Comparison of ENCODE assay signal across 23 cellular contexts in the genomic region with DNA sequence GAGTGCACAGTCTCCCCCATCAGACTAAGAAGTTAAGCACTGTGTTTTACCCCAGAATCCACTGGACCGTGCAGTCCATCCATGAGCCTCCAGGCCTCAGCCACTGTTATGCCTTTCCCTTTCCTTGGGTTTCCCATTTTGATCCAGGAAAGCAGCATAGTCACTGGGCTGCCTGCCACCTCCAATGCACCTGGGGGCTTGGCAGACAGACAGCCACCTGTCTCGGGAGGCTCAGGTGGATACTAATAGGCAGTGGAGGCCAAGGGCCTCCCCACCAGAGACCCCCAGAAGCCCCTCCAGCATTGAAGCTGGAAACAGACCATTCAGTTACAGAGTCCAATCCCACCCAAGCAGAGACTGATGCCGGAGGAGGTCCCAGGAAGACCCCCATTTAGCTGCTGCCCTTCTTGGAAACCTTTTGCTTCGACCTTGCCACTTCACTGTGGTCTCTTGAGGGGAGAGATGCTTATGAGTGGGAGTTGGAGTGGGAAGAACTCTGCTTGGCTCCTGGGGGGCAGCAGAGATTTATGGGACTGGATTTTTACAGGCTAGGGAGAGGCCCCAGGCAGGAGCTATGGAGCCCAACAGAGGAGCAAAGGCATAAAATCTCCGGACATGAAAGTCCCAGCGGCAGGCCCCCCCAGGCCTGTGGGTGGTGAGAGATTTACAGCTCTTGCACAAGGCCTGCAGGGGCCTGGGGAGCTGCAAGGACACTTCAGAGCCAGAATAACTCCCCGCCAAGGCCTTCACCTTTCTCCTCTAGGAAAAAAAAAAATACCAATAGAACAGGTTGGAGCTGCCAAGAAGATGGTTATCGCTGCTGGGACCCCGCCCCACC. TPM values are rescaled to one million over a fixed set of nuclear protein-coding genes. Genes with fewer than 3 reads are reported as not detected.
DNase-seq lines count a peak whose midpoint lies in the region; ATAC-seq, FAIRE-seq and TF ChIP-seq lines count a peak whose summit lies in the region.
"Had no signal": no experiment of that assay in that cellular context is flagged by ENCODE, and none has a peak within 500 bp of the region (broad histone marks: within the 10 kb centered on the region; RNA-seq: fewer than 3 reads in every experiment).

No MANE protein-coding gene starts in this region.

- H3K18ac ChIP-seq in H1 (ENCODE audit: extremely low read depth, low read length), result no peak overlapping the region; the same call in 1 of the 2 replicates

- H4K20me1 ChIP-seq in H1 (replicated peaks in 1 of 2; ENCODE audit: control insufficient read depth in 1 of 2, insufficient read depth in 2 of 2, low read length in 2 of 2), result no peaks in the 10 kb centered on the region

- no peak overlapping the region for H2BK20ac ChIP-seq in H1 (ENCODE audit: low read length)

- no peak overlapping the region for H4K91ac ChIP-seq in H1 (replicated peaks; ENCODE audit: insufficient read length, low read length)

- H3K56ac ChIP-seq in H1 (replicated peaks; ENCODE audit: insufficient read length, low read depth, low read length), result no peak overlapping the region

- POLR2A ChIA-PET in H1 (lab: Charles Lee; ENCODE audit: partially characterized antibody), result interaction anchor here (1.0 to 2.8 kb wide), 11 partner anchors 11 to 165 kb away, joined by 3 to 17 read pairs (median 5); partner anchors contain the start of genes LRRC46, MRPL10, NFE2L1 and SCRN2

- H3K4me1 Mint-ChIP-seq in T-helper 1 cell treated with Interleukin-12 subunit alpha and Interleukin-12 subunit beta and Interleukin-4 antibody, amounts not matched to agents 30 μg/mL and 1 μg/mL, for 36 hours (ENCODE audit: low read depth), result peaks cover 15% of the 10 kb centered on the region
- no peaks in the 10 kb centered on the region for H3K4me1 Mint-ChIP-seq in neural crest cell

- no peak for TF ChIP-seq POLR2A in H1 (IDR thresholded peaks at IDR 0.05; ENCODE audit: control extremely low read depth in 1 of 2, low read depth in 2 of 2, low read length in 2 of 2)
- no peak for TF ChIP-seq POLR2A in uterus (IDR thresholded peaks at IDR 0.05)

- 0 out of 2 replicates have a peak overlapping the region, but pooled peaks have one; percentile 39 for H2BK12ac ChIP-seq in H1 (ENCODE audit: low read depth, low read length)

- no peaks in the 10 kb centered on the region for H3K36me3 ChIP-seq in H1 (ENCODE audit: control insufficient read depth in 2 of 4, insufficient read depth in 4 of 4, low read length in 3 of 4)
- H3K36me3 ChIP-seq in uterus, result no peaks in the 10 kb centered on the region
- H3K36me3 ChIP-seq: HAP-1, MG63 had no signal

- no peaks in the 10 kb centered on the region for H3K9me3 Mint-ChIP-seq in T-helper 1 cell treated with Interleukin-12 subunit alpha and Interleukin-12 subunit beta and Interleukin-4 antibody, amounts not matched to agents 30 μg/mL and 1 μg/mL, for 36 hours
- no peaks in the 10 kb centered on the region for H3K9me3 Mint-ChIP-seq in neural crest cell

- no peak for TF ChIP-seq EP300 in H1 (IDR thresholded peaks at IDR 0.05; ENCODE audit: borderline replicate concordance in 1 of 2, low read depth in 2 of 2, low read length in 2 of 2)

- H3K9me3 ChIP-seq in H1 (ENCODE audit: insufficient read depth in 2 of 2, low read depth in 1 of 2, low read length in 1 of 2), result no peaks in the 10 kb centered on the region
- no peaks in the 10 kb centered on the region for H3K9me3 ChIP-seq in uterus
- H3K9me3 ChIP-seq: HAP-1, MG63 had no signal

- CTCF ChIA-PET in H1 (lab: Charles Lee; ENCODE audit: partially characterized antibody), result interaction anchor here (0.6 to 18.8 kb wide), 12 partner anchors 9 to 720 kb away, joined by 3 to 1206 read pairs (median 4); partner anchors contain the start of genes SCRN2 and SP6

- no peak overlapping the region for H2BK5ac ChIP-seq in H1 (ENCODE audit: low read depth, low read length)

- intact Hi-C loops in uterus (cut with DNase I; ENCODE audit: low total_unique reads), result no loop called here

- no peak overlapping the region for H3K4ac ChIP-seq in H1 (replicated peaks; ENCODE audit: insufficient read length, low read depth, low read length)

- H4K5ac ChIP-seq in H1 (ENCODE audit: insufficient read length, low read depth, low read length), result no peak overlapping the region

- no peak for DNase-seq in T-helper 1 cell
- DNase-seq in H1 (ENCODE audit: low read depth in 1 of 2, low spot score in 2 of 2), result no peak
- DNase-seq in neural crest cell (ENCODE audit: low read depth, low spot score), result no peak
- DNase-seq in uterus, result peak; percentile 41 to 43
- DNase-seq in activated CD8-positive, alpha-beta memory T cell treated with anti-CD3 and anti-CD28 coated beads, Interleukin-2, amount 50 U/mL, for 48 hours, result no peak
- no peak for DNase-seq in NCI-H2107 (lab: John Stamatoyannopoulos, UW)
- DNase-seq: activated CD4-positive, alpha-beta T cell treated with anti-CD3 and anti-CD28 coated beads, Interleukin-2, amount 50 U/mL, for 1 hour; activated naive CD4-positive, alpha-beta T cell; C1 segment of cervical spinal cord; hippocampal formation; MG63; NCI-H187 treated with DMSO at 0.1 percent for 48 hours; NCI-H510A treated with DMSO at 0.1 percent for 48 hours; stimulated activated CD4-positive, alpha-beta T cell treated with anti-CD3 and anti-CD28 coated beads, Interleukin-12 subunit alpha, Interleukin-12 subunit beta, amount 100 ng/mL, for 4 hours had no signal

- WGBS in H1 (ENCODE audit: extremely low coverage in 1 of 2, insufficient coverage in 1 of 2, insufficient read length in 1 of 2, insufficient replicate concordance in 2 of 2, low coverage in 1 of 2, low lambda C conversion rate in 2 of 2, missing lambda C conversion rate in 1 of 2), 2 experiments, result 72% methylated on average over 9 of the region's 9 CpGs; no CpG with 5 or more reads in 1 of the 2 experiments

- H3K4me1 ChIP-seq in H1 (replicated peaks in 1 of 4; ENCODE audit: control insufficient read depth in 3 of 4, insufficient read depth in 4 of 4, low read length in 3 of 4) (peaks cover 0 to 14% (median 9%) of the 10 kb centered on the region in 4 experiments; a peak in 6 of 7 replicates), uterus (no peaks in the 10 kb centered on the region)
- H3K4me1 ChIP-seq: HAP-1 had no signal

- H3K4me3 ChIP-seq in H1 (ENCODE audit: extremely low read depth in 1 of 4, insufficient read depth in 2 of 4, low read depth in 3 of 4, low read length in 4 of 4), result no peak overlapping the region
- no peak overlapping the region for H3K4me3 ChIP-seq in uterus
- H3K4me3 ChIP-seq: HAP-1, MG63 had no signal

- no peaks in the 10 kb centered on the region for H3K23me2 ChIP-seq in H1 (ENCODE audit: low read depth, low read length)

- H3K36me3 Mint-ChIP-seq in T-helper 1 cell treated with Interleukin-12 subunit alpha and Interleukin-12 subunit beta and Interleukin-4 antibody, amounts not matched to agents 30 μg/mL and 1 μg/mL, for 36 hours (ENCODE audit: low read depth), result no peaks in the 10 kb centered on the region
- H3K36me3 Mint-ChIP-seq in neural crest cell (ENCODE audit: low read depth), result no peaks in the 10 kb centered on the region

- H3K14ac ChIP-seq in H1 (ENCODE audit: insufficient read length), result no peak overlapping the region

- no peak overlapping the region for H2AK5ac ChIP-seq in H1 (ENCODE audit: low read depth, low read length)

- H3K23ac ChIP-seq in H1 (ENCODE audit: insufficient read length), result no peak overlapping the region

- no peak overlapping the region for H3K4me3 Mint-ChIP-seq in T-helper 1 cell treated with Interleukin-12 subunit alpha and Interleukin-12 subunit beta and Interleukin-4 antibody, amounts not matched to agents 30 μg/mL and 1 μg/mL, for 36 hours
- H3K4me3 Mint-ChIP-seq in neural crest cell, result no peak overlapping the region

- H2BK120ac ChIP-seq in H1 (replicated peaks; ENCODE audit: low read depth, low read length), result peak overlapping the region; percentile 33

- H3K9ac ChIP-seq in H1 (replicated peaks in 1 of 4; ENCODE audit: extremely low read depth in 1 of 4, low read depth in 3 of 4, low read length in 3 of 4), result no peak overlapping the region

- H3K4me2 ChIP-seq in H1 (ENCODE audit: insufficient read depth in 1 of 2, low read depth in 2 of 2, low read length in 2 of 2), result no peak overlapping the region

- H3K27me3 ChIP-seq in H1 (replicated peaks in 1 of 4; ENCODE audit: control insufficient read depth in 3 of 4, extremely low read depth in 1 of 4, insufficient read depth in 3 of 4, low read length in 3 of 4), result no peaks in the 10 kb centered on the region
- no peaks in the 10 kb centered on the region for H3K27me3 ChIP-seq in uterus
- H3K27me3 ChIP-seq: MG63 had no signal

- peak overlapping the region; percentile 16 for H3K27ac Mint-ChIP-seq in T-helper 1 cell treated with Interleukin-12 subunit alpha and Interleukin-12 subunit beta and Interleukin-4 antibody, amounts not matched to agents 30 μg/mL and 1 μg/mL, for 36 hours
- peak overlapping the region; percentile 23 for H3K27ac Mint-ChIP-seq in neural crest cell (ENCODE audit: unreplicated experiment)

- no peak overlapping the region for H2BK15ac ChIP-seq in H1 (ENCODE audit: low read length)

- no peak for ATAC-seq in HG03039 (IDR thresholded peaks at IDR 0.05; ENCODE audit: unreplicated experiment)
- ATAC-seq: SK-N-SH treated with all-trans-retinoic acid at 6 μM for 48 hours had no signal

- no peak overlapping the region for H4K8ac ChIP-seq in H1 (ENCODE audit: extremely low read depth, insufficient read depth, low read length)

- H3K27ac ChIP-seq in H1 (ENCODE audit: low read depth, low read length) (no peak overlapping the region), uterus (peak overlapping the region in 1 of 2 donors; percentile 23)

- H3K27me3 Mint-ChIP-seq in T-helper 1 cell treated with Interleukin-12 subunit alpha and Interleukin-12 subunit beta and Interleukin-4 antibody, amounts not matched to agents 30 μg/mL and 1 μg/mL, for 36 hours (ENCODE audit: low read depth), result peaks cover 14% of the 10 kb centered on the region
- H3K27me3 Mint-ChIP-seq in neural crest cell (ENCODE audit: low read depth), result peaks cover 44% of the 10 kb centered on the region

- no peak for TF ChIP-seq RAD21 in H1 (IDR thresholded peaks at IDR 0.05 in 1 of 2, conservative IDR thresholded peaks at IDR 0.05 in 1 of 2; ENCODE audit: low read depth in 2 of 2, low read length in 2 of 2)

- TF ChIP-seq CTCF in H1 (IDR thresholded peaks at IDR 0.05; ENCODE audit: control extremely low read depth in 1 of 3, insufficient read depth in 1 of 3, low read depth in 1 of 3, low read length in 3 of 3), result no peak
- TF ChIP-seq CTCF in neural crest cell (conservative IDR thresholded peaks at IDR 0.05), result no peak
- TF ChIP-seq CTCF in uterus (IDR thresholded peaks at IDR 0.05), result no peak

- H3K79me2 ChIP-seq in H1 (ENCODE audit: control insufficient read depth in 1 of 2, insufficient read depth in 2 of 2, low read length in 2 of 2), result no peaks in the 10 kb centered on the region

- H2AFZ ChIP-seq in H1 (ENCODE audit: low read length), result no peak overlapping the region

- H3K79me1 ChIP-seq in H1 (ENCODE audit: low read depth, low read length), result no peaks in the 10 kb centered on the region

- FAIRE-seq in H1 (lab: Jason Lieb, UNC), result no peak
- FAIRE-seq: A204.1, astrocyte, endometrium had no signal

RNA-seq across cellular contexts. Expression of gene SP2, which starts 12.2 kb away (rescaled TPM):
- total RNA-seq in H1 (2021; fragmentation: NEBNext Ultra II Directional; extraction: Animal tissue kit (Norgen Biotek cat#: 25700)), result 11.0 and 13.8 TPM in 2 replicates
- 5.6 and 9.5 TPM in 2 replicates for polyA plus RNA-seq in H1 (2011; rRNA removed)
- 3.8 TPM for polyA plus RNA-seq in H1 (2011; cell fraction: cytosol; rRNA removed)
- polyA plus RNA-seq in H1 (2011; cell fraction: nucleus; rRNA removed), result 9.7 TPM
- 12.1 to 18.6 TPM (median 18.1 TPM) in 4 replicates for polyA plus RNA-seq in H1 (2012, experiment 1 of 2)
- polyA plus RNA-seq in H1 (2012, experiment 2 of 2), result 14.7 TPM
- 18.4 TPM for polyA plus RNA-seq in H1 (2013, experiment 1 of 2)
- 15.6 TPM for polyA plus RNA-seq in H1 (2013, experiment 2 of 2)
- 2.4 and 5.9 TPM in 2 replicates for polyA minus RNA-seq in H1 (2011; rRNA and poly(A)+ RNA removed)
- polyA minus RNA-seq in H1 (2011; cell fraction: cytosol; rRNA and poly(A)+ RNA removed), result 3.9 TPM
- polyA minus RNA-seq in H1 (2011; cell fraction: nucleus; rRNA and poly(A)+ RNA removed), result 5.2 TPM
- total RNA-seq in neural crest cell (22.4 and 23.2 TPM in 2 replicates), uterus (10 to 100 TPM in 1 of 4 donors, 1 to 10 TPM in 2, under 1 TPM in 1; 0.88 to 18.7 (median 1.3) TPM)

RNA-seq across cellular contexts. Expression of gene SP6, which starts 32.8 kb away (rescaled TPM):
- 1.5 and 1.6 TPM in 2 replicates for total RNA-seq in H1 (2021; fragmentation: NEBNext Ultra II Directional; extraction: Animal tissue kit (Norgen Biotek cat#: 25700))
- 1.2 and 1.5 TPM in 2 replicates for polyA plus RNA-seq in H1 (2011; rRNA removed)
- polyA plus RNA-seq in H1 (2011; cell fraction: cytosol; rRNA removed), result 1.3 TPM
- 1.8 TPM for polyA plus RNA-seq in H1 (2011; cell fraction: nucleus; rRNA removed)
- polyA plus RNA-seq in H1 (2012, experiment 1 of 2), result 1.0 to 2.1 TPM (median 1.8 TPM) in 4 replicates
- polyA plus RNA-seq in H1 (2012, experiment 2 of 2), result 1.7 TPM
- 0.73 TPM for polyA plus RNA-seq in H1 (2013, experiment 1 of 2)
- 0.63 TPM for polyA plus RNA-seq in H1 (2013, experiment 2 of 2)
- 0.78 and 0.82 TPM in 2 replicates for polyA minus RNA-seq in H1 (2011; rRNA and poly(A)+ RNA removed)
- polyA minus RNA-seq in H1 (2011; cell fraction: cytosol; rRNA and poly(A)+ RNA removed), result 1.8 TPM
- 2.8 TPM for polyA minus RNA-seq in H1 (2011; cell fraction: nucleus; rRNA and poly(A)+ RNA removed)
- 0.16 and 0.25 TPM in 2 replicates for total RNA-seq in neural crest cell
- total RNA-seq in uterus, result 1 to 10 TPM in 2 of 4 donors, not detected in 2; 1.4 to 1.5 TPM

RNA-seq across cellular contexts. Expression of gene SCRN2, which starts 42.7 kb away (rescaled TPM):
- total RNA-seq in H1 (2021; fragmentation: NEBNext Ultra II Directional; extraction: Animal tissue kit (Norgen Biotek cat#: 25700)), result 24.4 and 27.4 TPM in 2 replicates
- polyA plus RNA-seq in H1 (2011; rRNA removed), result 42.3 and 61.1 TPM in 2 replicates
- polyA plus RNA-seq in H1 (2011; cell fraction: cytosol; rRNA removed), result 63.9 TPM
- polyA plus RNA-seq in H1 (2011; cell fraction: nucleus; rRNA removed), result 211 TPM
- polyA plus RNA-seq in H1 (2012, experiment 1 of 2), result 28.4 to 49.3 TPM (median 44.9 TPM) in 4 replicates
- polyA plus RNA-seq in H1 (2012, experiment 2 of 2), result 30.7 TPM
- polyA plus RNA-seq in H1 (2013, experiment 1 of 2), result 26.1 TPM
- polyA plus RNA-seq in H1 (2013, experiment 2 of 2), result 23.3 TPM
- 16.9 and 22.1 TPM in 2 replicates for polyA minus RNA-seq in H1 (2011; rRNA and poly(A)+ RNA removed)
- polyA minus RNA-seq in H1 (2011; cell fraction: cytosol; rRNA and poly(A)+ RNA removed), result 18.7 TPM
- polyA minus RNA-seq in H1 (2011; cell fraction: nucleus; rRNA and poly(A)+ RNA removed), result 50.1 TPM
- total RNA-seq in neural crest cell (32.7 and 37.8 TPM in 2 replicates), uterus (10 to 100 TPM; 12.4 to 80.7 (median 39.8) TPM)

RNA-seq across cellular contexts. Expression of gene LRRC46, which starts 52.3 kb away (rescaled TPM):
- total RNA-seq in H1 (2021; fragmentation: NEBNext Ultra II Directional; extraction: Animal tissue kit (Norgen Biotek cat#: 25700)), result 0.36 TPM in 1 of 2 replicates, not detected in the other
- 0.16 and 0.18 TPM in 2 replicates for polyA plus RNA-seq in H1 (2011; rRNA removed)
- 0.25 TPM for polyA plus RNA-seq in H1 (2011; cell fraction: cytosol; rRNA removed)
- polyA plus RNA-seq in H1 (2011; cell fraction: nucleus; rRNA removed), result 0.07 TPM
- 0.36 to 0.72 TPM (median 0.59 TPM) in 4 replicates for polyA plus RNA-seq in H1 (2012, experiment 1 of 2)
- polyA plus RNA-seq in H1 (2012, experiment 2 of 2), result 0.41 TPM
- polyA plus RNA-seq in H1 (2013, experiment 1 of 2), result 0.30 TPM
- 0.26 TPM for polyA plus RNA-seq in H1 (2013, experiment 2 of 2)
- polyA minus RNA-seq in H1 (2011; rRNA and poly(A)+ RNA removed), result 0.17 and 0.25 TPM in 2 replicates
- polyA minus RNA-seq in H1 (2011; cell fraction: cytosol; rRNA and poly(A)+ RNA removed), result not detected
- polyA minus RNA-seq in H1 (2011; cell fraction: nucleus; rRNA and poly(A)+ RNA removed), result not detected
- total RNA-seq in neural crest cell (0.84 and 1.4 TPM in 2 replicates), uterus (1 to 10 TPM in 2 of 4 donors, under 1 TPM in 2; 0.14 to 1.5 (median 0.76) TPM)
- total RNA-seq: Daoy, pulmonary artery endothelial cell had no signal

RNA-seq across cellular contexts. Expression of gene MRPL10, which starts 52.5 kb away (rescaled TPM):
- total RNA-seq in H1 (2021; fragmentation: NEBNext Ultra II Directional; extraction: Animal tissue kit (Norgen Biotek cat#: 25700)), result 83.0 and 85.3 TPM in 2 replicates
- polyA plus RNA-seq in H1 (2011; rRNA removed), result 213 and 214 TPM in 2 replicates
- 161 TPM for polyA plus RNA-seq in H1 (2011; cell fraction: cytosol; rRNA removed)
- 129 TPM for polyA plus RNA-seq in H1 (2011; cell fraction: nucleus; rRNA removed)
- 74.1 to 133 TPM (median 98.1 TPM) in 4 replicates for polyA plus RNA-seq in H1 (2012, experiment 1 of 2)
- polyA plus RNA-seq in H1 (2012, experiment 2 of 2), result 86.2 TPM
- 70.3 TPM for polyA plus RNA-seq in H1 (2013, experiment 1 of 2)
- 66.8 TPM for polyA plus RNA-seq in H1 (2013, experiment 2 of 2)
- polyA minus RNA-seq in H1 (2011; rRNA and poly(A)+ RNA removed), result 125 and 134 TPM in 2 replicates
- 61.9 TPM for polyA minus RNA-seq in H1 (2011; cell fraction: cytosol; rRNA and poly(A)+ RNA removed)
- 71.9 TPM for polyA minus RNA-seq in H1 (2011; cell fraction: nucleus; rRNA and poly(A)+ RNA removed)
- 50.0 and 55.3 TPM in 2 replicates for total RNA-seq in neural crest cell
- total RNA-seq in uterus, result 10 to 100 TPM; 14.7 to 44.1 (median 27.7) TPM

Comparison
In these comparisons a context has a peak if more than half of its experiments do, and no peak if none do; other contexts are left out.
1. DNase-seq: peak in uterus (2 of 2); none in T-helper 1 cell (0 of 5), H1 (0 of 2), neural crest cell (single experiment), activated CD8-positive, alpha-beta memory T cell treated with anti-CD3 and anti-CD28 coated beads, Interleukin-2, amount 50 U/mL, for 48 hours (single experiment) and NCI-H2107 (single experiment).